Comparison of ENCODE assay signal across 1 cellular context in the genomic region with DNA sequence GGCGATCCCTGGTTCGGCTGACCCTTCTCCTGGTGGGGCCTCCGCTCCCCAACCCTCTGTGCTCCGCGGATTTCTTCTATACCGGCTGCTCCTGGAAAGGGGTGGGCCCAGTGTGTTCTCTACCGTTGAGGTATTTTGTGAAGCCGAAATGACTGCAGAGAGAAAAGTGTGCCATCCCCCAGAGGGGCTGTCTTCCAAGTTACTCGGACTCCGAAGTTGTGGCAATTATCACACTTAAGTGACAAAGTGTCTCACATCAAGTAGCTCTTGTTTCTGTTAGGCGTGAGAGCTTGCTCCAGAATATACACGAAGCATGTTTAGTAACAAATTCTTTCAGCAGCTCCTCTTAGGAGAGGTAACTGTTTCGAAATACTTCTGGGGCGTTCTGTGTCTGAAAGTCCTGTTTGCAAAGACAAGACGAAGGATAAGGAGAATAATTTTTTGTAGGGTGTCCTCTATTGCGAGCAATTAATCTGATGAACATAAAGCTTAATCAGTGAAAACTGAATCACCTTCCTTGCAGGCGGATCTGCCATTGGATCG.
TF ChIP-seq lines count a peak whose summit lies in the region.

No MANE protein-coding gene starts in this region.

TF ChIP-seq in H1, 55 proteins besides CTCF, POLR2A, EP300 and RAD21:
- TF ChIP-seq SAP30 (IDR thresholded peaks at IDR 0.05; ENCODE audit: insufficient read depth, insufficient replicate concordance, low read length) (peak; percentile 87), JUND (IDR thresholded peaks at IDR 0.05; ENCODE audit: low read length) (no peak), KDM5A (IDR thresholded peaks at IDR 0.05; ENCODE audit: low read length) (peak; percentile 29; the same call in 1 of the 2 replicates)
TF ChIP-seq in H1: peak in this region for 2.
